Comparison of ENCODE assay signal across 17 cellular contexts in genomic region chr7:106048621-106049020, GRCh38.
"Had no signal": no experiment of that assay in that cellular context is flagged by ENCODE, and none has a peak within 500 bp of the region (broad histone marks: within the 10 kb centered on the region; RNA-seq: fewer than 3 reads in every experiment).

No MANE protein-coding gene starts in this region.

- H3K4me2 ChIP-seq: hepatocyte had no signal

- H3K27ac ChIP-seq: colonic mucosa, hepatocyte, parathyroid adenoma, spleen, stomach, thoracic aorta, transverse colon had no signal

- H3K36me3 ChIP-seq: colonic mucosa, spleen, stomach, thoracic aorta, transverse colon had no signal

- H3K27me3 ChIP-seq: colonic mucosa, hepatocyte, spleen, transverse colon had no signal

- H3K4me1 ChIP-seq: colonic mucosa, parathyroid adenoma had no signal

- H3K9ac ChIP-seq: parathyroid adenoma had no signal

- H2AFZ ChIP-seq: hepatocyte, parathyroid adenoma had no signal

- ATAC-seq: sciatic nerve had no signal

- DNase-seq: colonic mucosa; dermis blood vessel endothelial cell; foreskin melanocyte; head of caudate nucleus; kidney glomerular epithelial cell; mesendoderm; spleen; stimulated activated CD4-positive, alpha-beta T cell treated with anti-CD3 and anti-CD28 coated beads, Interleukin-15, amount 100 ng/mL, for 24 hours; stimulated activated CD4-positive, alpha-beta T cell treated with anti-CD3 and anti-CD28 coated beads, Interleukin-1b, Interleukin-23, amount 100 ng/mL, for 48 hours; stimulated activated CD4-positive, alpha-beta T cell treated with anti-CD3 and anti-CD28 coated beads, Interleukin-4, amount 100 ng/mL, for 24 hours; stimulated activated naive CD4-positive, alpha-beta T cell; stomach; transverse colon had no signal

- H3K79me2 ChIP-seq: hepatocyte, parathyroid adenoma had no signal

- H3K4me3 ChIP-seq: colonic mucosa, hepatocyte, spleen, stomach, thoracic aorta, transverse colon had no signal

- H3K9me3 ChIP-seq: colonic mucosa, spleen, stomach, thoracic aorta, transverse colon had no signal
